Comparison of ENCODE assay signal across 8 cellular contexts in the genomic region with DNA sequence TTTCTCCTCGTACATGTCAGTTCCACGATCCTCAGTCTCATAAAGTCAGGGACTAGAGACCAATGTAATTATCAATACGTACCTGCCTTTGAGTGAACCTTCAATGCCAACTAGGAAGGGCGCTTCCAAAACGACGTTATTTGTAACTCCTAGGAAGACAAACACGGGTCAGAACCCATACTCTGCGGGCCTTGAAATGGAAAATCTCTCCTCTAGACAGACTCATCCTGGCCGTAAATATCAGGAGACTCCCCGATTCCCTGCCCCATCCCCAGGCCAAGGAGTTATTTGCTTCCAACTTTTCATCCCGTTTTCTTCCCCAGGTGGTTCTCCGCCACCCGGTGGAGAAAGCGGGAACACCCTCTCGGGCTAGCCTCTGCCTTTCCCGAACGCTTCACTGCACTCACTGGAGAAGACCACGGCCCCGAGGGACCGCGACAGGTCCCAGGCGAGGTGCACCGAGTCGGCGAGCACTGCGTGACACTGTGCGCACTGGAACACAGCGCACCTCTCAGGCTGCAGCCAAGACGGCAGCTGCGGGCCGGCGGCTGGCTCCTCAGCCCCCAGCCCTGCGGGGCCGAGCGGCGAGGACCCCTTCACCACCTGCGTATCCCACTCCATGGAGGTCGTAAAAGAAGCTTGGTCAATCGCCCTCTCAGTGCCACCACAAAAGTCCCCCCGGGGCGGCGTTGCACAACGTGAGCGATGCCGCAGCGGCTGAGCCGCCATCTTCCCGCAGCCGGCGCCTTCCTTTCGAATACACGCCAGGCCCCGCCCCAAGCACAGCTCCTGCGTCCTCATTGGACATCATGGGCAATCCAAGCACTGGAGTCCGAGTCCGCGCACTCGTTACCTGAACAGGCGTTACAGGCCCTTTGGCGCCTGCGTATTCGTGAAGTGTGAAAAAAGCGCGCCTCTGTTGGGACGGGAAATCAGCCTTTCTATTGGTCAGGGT. TPM values are rescaled to one million over a fixed set of nuclear protein-coding genes. Genes with fewer than 3 reads are reported as not detected.
DNase-seq lines count a peak whose midpoint lies in the region; ATAC-seq and TF ChIP-seq lines count a peak whose summit lies in the region.

A gene (minus strand): TSS at position 759 of the 955 bp plus-strand sequence. CDS start 30 bp downstream, at position 729.

- H3K36me3 Mint-ChIP-seq in T-helper 1 cell treated with Interleukin-12 subunit alpha and Interleukin-12 subunit beta and Interleukin-4 antibody, amounts not matched to agents 30 μg/mL and 1 μg/mL, for 36 hours (ENCODE audit: low read depth), result peaks cover 16% of the 10 kb centered on the region

- H3K27ac ChIP-seq in right atrium auricular region, result peak within 1 kb of the TSS; percentile 51 to 72

- no peaks in the 10 kb centered on the region for H3K9me3 ChIP-seq in right atrium auricular region

- peak within 1 kb of the TSS; percentile 98 for H3K4me3 Mint-ChIP-seq in T-helper 1 cell treated with Interleukin-12 subunit alpha and Interleukin-12 subunit beta and Interleukin-4 antibody, amounts not matched to agents 30 μg/mL and 1 μg/mL, for 36 hours

- peak; percentile 84 for ATAC-seq in HG02884 (IDR thresholded peaks at IDR 0.05; ENCODE audit: unreplicated experiment)

- H3K27ac Mint-ChIP-seq in T-helper 1 cell treated with Interleukin-12 subunit alpha and Interleukin-12 subunit beta and Interleukin-4 antibody, amounts not matched to agents 30 μg/mL and 1 μg/mL, for 36 hours, result peak within 1 kb of the TSS; percentile 99

- no peaks in the 10 kb centered on the region for H3K27me3 Mint-ChIP-seq in T-helper 1 cell treated with Interleukin-12 subunit alpha and Interleukin-12 subunit beta and Interleukin-4 antibody, amounts not matched to agents 30 μg/mL and 1 μg/mL, for 36 hours (ENCODE audit: low read depth)

- no peaks in the 10 kb centered on the region for H3K27me3 ChIP-seq in right atrium auricular region

- TF ChIP-seq CTCF in GM13977 (IDR thresholded peaks at IDR 0.05; ENCODE audit: extremely low read depth, insufficient read depth, missing control alignments) (peak; percentile 53), right atrium auricular region (IDR thresholded peaks at IDR 0.05) (peak; percentile 66 to 81)

- in situ Hi-C loops in GM13977 (cut with MboI; ENCODE audit: low pct_unique_long_range_greater_than_20kb, low sequenced_read_pairs, unreplicated experiment), result no loop called here

- H3K36me3 ChIP-seq in right atrium auricular region, result no peaks in the 10 kb centered on the region

- peaks cover 32% of the 10 kb centered on the region for H3K4me1 Mint-ChIP-seq in T-helper 1 cell treated with Interleukin-12 subunit alpha and Interleukin-12 subunit beta and Interleukin-4 antibody, amounts not matched to agents 30 μg/mL and 1 μg/mL, for 36 hours (ENCODE audit: low read depth)

- DNase-seq in GM13977 (ENCODE audit: low spot score), result peak; percentile 99
- DNase-seq in NCI-H146 treated with DMSO at 0.1 percent for 48 hours (lab: John Stamatoyannopoulos, UW; ENCODE audit: unreplicated experiment), result peak; percentile 94
- peak; percentile 38 to 96 (median 90) for DNase-seq in amygdala (lab: John Stamatoyannopoulos, UW)
- peak; percentile 98 for DNase-seq in right atrium auricular region (ENCODE audit: low spot score)
- DNase-seq in putamen (ENCODE audit: low spot score), result peak; percentile 93
- no peak for DNase-seq in cortex of kidney (lab: John Stamatoyannopoulos, UW)

- peak within 1 kb of the TSS; percentile 71 to 94 for H3K4me3 ChIP-seq in right atrium auricular region

- H3K4me1 ChIP-seq in right atrium auricular region, result peaks cover 0 to 16% of the 10 kb centered on the region in 2 donors

- H3K9me3 Mint-ChIP-seq in T-helper 1 cell treated with Interleukin-12 subunit alpha and Interleukin-12 subunit beta and Interleukin-4 antibody, amounts not matched to agents 30 μg/mL and 1 μg/mL, for 36 hours, result no peaks in the 10 kb centered on the region

RNA-seq across cellular contexts. Expression of the gene that starts here (rescaled TPM):
- under 1 TPM in 1 of 2 donors, not detected in 1; 0.35 TPM for total RNA-seq in right atrium auricular region

Comparison
In these comparisons a context has a peak if more than half of its experiments do, and no peak if none do; other contexts are left out.
1. Peak in DNase-seq, H3K4me3 ChIP-seq and H3K27ac ChIP-seq in right atrium auricular region; RNA of the gene not detected or under 1 TPM.